Comparison of ENCODE assay signal across 10 cellular contexts in the genomic region with DNA sequence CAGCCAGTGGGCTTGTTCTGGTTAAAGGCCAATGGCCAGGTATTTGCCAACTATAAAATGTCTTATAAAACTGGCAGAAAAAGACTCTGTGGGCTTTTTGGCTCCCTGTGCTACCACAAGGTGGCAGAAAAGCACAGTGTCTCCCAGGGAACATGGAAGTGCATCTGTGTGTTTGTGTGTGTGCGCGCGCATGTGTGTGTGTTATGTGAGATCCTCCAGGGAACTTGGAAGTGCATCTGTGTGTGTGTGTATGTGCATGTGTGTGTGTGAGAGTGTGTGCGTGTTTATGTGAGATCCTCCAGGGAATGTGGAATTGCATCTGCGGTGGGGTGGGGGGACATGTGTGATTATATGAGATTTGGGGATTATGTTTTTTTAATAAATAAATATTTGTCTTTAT. TPM values are rescaled to one million over a fixed set of nuclear protein-coding genes. Genes with fewer than 3 reads are reported as not detected.
DNase-seq lines count a peak whose midpoint lies in the region; ATAC-seq, FAIRE-seq and TF ChIP-seq lines count a peak whose summit lies in the region.
"Had no signal": no experiment of that assay in that cellular context is flagged by ENCODE, and none has a peak within 500 bp of the region (broad histone marks: within the 10 kb centered on the region; RNA-seq: fewer than 3 reads in every experiment).

No MANE protein-coding gene starts in this region.

- TF ChIP-seq POLR2A in NB4 (IDR thresholded peaks at IDR 0.05; ENCODE audit: extremely low read depth, insufficient read length) (no peak), endothelial cell of umbilical vein (IDR thresholded peaks at IDR 0.05; ENCODE audit: low read depth, low read length) (no peak)

- dilution Hi-C loops in endothelial cell of umbilical vein (cut with MboI; ENCODE audit: extremely low pct_ligation_motif_present, low sequenced_read_pairs), result no loop called here

- FAIRE-seq in endothelial cell of umbilical vein (lab: Jason Lieb, UNC), result peak; percentile 73

- H4K20me1 ChIP-seq in endothelial cell of umbilical vein (replicated peaks; ENCODE audit: control insufficient read depth, extremely low read depth, insufficient read depth, low read length), result no peaks in the 10 kb centered on the region

- H3K36me3 Mint-ChIP-seq in nephron progenitor cell (ENCODE audit: low read depth), result no peaks in the 10 kb centered on the region
- H3K36me3 Mint-ChIP-seq: CD8-positive, alpha-beta T cell had no signal

- H3K9ac ChIP-seq in endothelial cell of umbilical vein (replicated peaks; ENCODE audit: extremely low read depth, insufficient read depth, low read length), result no peak overlapping the region

- H3K9me1 ChIP-seq in endothelial cell of umbilical vein (replicated peaks; ENCODE audit: control insufficient read depth, extremely low read depth, insufficient read depth, low read length), result no peaks in the 10 kb centered on the region

- no peaks in the 10 kb centered on the region for H3K36me3 ChIP-seq in endothelial cell of umbilical vein (ENCODE audit: control insufficient read depth in 2 of 2, extremely low read depth in 1 of 2, insufficient read depth in 2 of 2, low read length in 2 of 2)

- no peaks in the 10 kb centered on the region for H3K4me1 Mint-ChIP-seq in nephron progenitor cell
- H3K4me1 Mint-ChIP-seq: central memory CD8-positive, alpha-beta T cell had no signal

- peaks cover 13% of the 10 kb centered on the region for H3K9me3 Mint-ChIP-seq in nephron progenitor cell
- H3K9me3 Mint-ChIP-seq: CD8-positive, alpha-beta T cell; central memory CD8-positive, alpha-beta T cell had no signal

- BruUV-seq in endothelial cell of umbilical vein (replicated peaks; lab: Mats Ljungman, UMichigan), result no TSS peak

- intact Hi-C loops in endothelial cell of umbilical vein (cut with micrococcal nuclease), result loop anchor here (1.0 to 5.0 kb wide), 2 partner anchors 211 to 469 kb away; a partner anchor contains a TSS

- no peak overlapping the region for H2AFZ ChIP-seq in endothelial cell of umbilical vein (ENCODE audit: low read depth, low read length)

- no peak for ATAC-seq in HG02885 (IDR thresholded peaks at IDR 0.05; ENCODE audit: poor library complexity, unreplicated experiment)
- ATAC-seq: CD8-positive, alpha-beta T cell had no signal

- no peaks in the 10 kb centered on the region for H3K79me2 ChIP-seq in endothelial cell of umbilical vein (ENCODE audit: control insufficient read depth, insufficient read depth, low read length)

- H3K9me3 ChIP-seq in endothelial cell of umbilical vein (replicated peaks; ENCODE audit: control insufficient read depth, insufficient read depth, low read length), result no peaks in the 10 kb centered on the region

- CTCF ChIA-PET in endothelial cell of umbilical vein (lab: Charles Lee), result interaction anchor here (1.5 to 2.2 kb wide), 2 partner anchors 165 to 469 kb away, joined by 7 to 10 read pairs; no protein-coding TSS in a partner anchor

- DNase-seq in NCI-H345 (lab: John Stamatoyannopoulos, UW), result peak; percentile 2
- no peak for DNase-seq in NCI-H345 treated with DMSO at 0.1 percent for 48 hours (lab: John Stamatoyannopoulos, UW; ENCODE audit: unreplicated experiment)
- peak; percentile 62 for DNase-seq in NB4 (ENCODE audit: low read depth)
- peak; percentile 65 for DNase-seq in UCSD-AML1 (lab: John Stamatoyannopoulos, UW; ENCODE audit: unreplicated experiment)
- peak; percentile 66 for DNase-seq in endothelial cell of umbilical vein (ENCODE audit: low read depth, low spot score)
- peak; percentile 55 for DNase-seq in nephron progenitor cell
- no peak for DNase-seq in NCI-H187 treated with DMSO at 0.1 percent for 48 hours (lab: John Stamatoyannopoulos, UW)

- H3K4me1 ChIP-seq in endothelial cell of umbilical vein (ENCODE audit: control insufficient read depth, extremely low read depth, insufficient read depth, low read length), result no peaks in the 10 kb centered on the region

- TF ChIP-seq CTCF in NB4 (IDR thresholded peaks at IDR 0.05; ENCODE audit: low read depth, low read length), result peak; percentile 60
- TF ChIP-seq CTCF in endothelial cell of umbilical vein (IDR thresholded peaks at IDR 0.05; ENCODE audit: extremely low read depth in 1 of 2, insufficient read depth in 1 of 2, low read depth in 1 of 2, low read length in 2 of 2), result peak; percentile 54 to 68
- TF ChIP-seq CTCF in nephron progenitor cell (IDR thresholded peaks at IDR 0.05), result peak; percentile 50

- H3K27ac Mint-ChIP-seq in nephron progenitor cell, result no peak overlapping the region
- H3K27ac Mint-ChIP-seq: CD8-positive, alpha-beta T cell had no signal

- H3K4me3 ChIP-seq in NB4 (ENCODE audit: low read depth, low read length) (no peak overlapping the region), endothelial cell of umbilical vein (replicated peaks in 1 of 3; ENCODE audit: insufficient read depth in 1 of 3, low read depth in 1 of 3, low read length in 3 of 3) (no peak overlapping the region)

- POLR2A ChIA-PET in endothelial cell of umbilical vein (lab: Charles Lee), result no interaction called here

- peaks cover 20% of the 10 kb centered on the region for H3K27me3 Mint-ChIP-seq in nephron progenitor cell (ENCODE audit: low read depth, poor library complexity)

- no peak overlapping the region for H3K4me3 Mint-ChIP-seq in nephron progenitor cell
- H3K4me3 Mint-ChIP-seq: CD8-positive, alpha-beta T cell; central memory CD8-positive, alpha-beta T cell had no signal

- H3K27me3 ChIP-seq in endothelial cell of umbilical vein (ENCODE audit: control insufficient read depth in 2 of 2, insufficient read depth in 2 of 2, low read length in 2 of 2), result peaks cover 0 to 2% of the 10 kb centered on the region in 2 experiments

- H3K4me2 ChIP-seq in endothelial cell of umbilical vein (ENCODE audit: insufficient read depth, low read length), result no peak overlapping the region

- no peak overlapping the region for H3K27ac ChIP-seq in endothelial cell of umbilical vein (ENCODE audit: insufficient read depth, low read depth, low read length)

TF ChIP-seq in endothelial cell of umbilical vein, 7 proteins besides CTCF, POLR2A, EP300 and RAD21:
- no peak for TF ChIP-seq MYC (IDR thresholded peaks at IDR 0.05; ENCODE audit: low read depth, low read length)
- no peak for TF ChIP-seq EZH2 (IDR thresholded peaks at IDR 0.05; ENCODE audit: borderline replicate concordance, low read depth, low read length, severe bottlenecking)
- TF ChIP-seq POLR2AphosphoS5 (IDR thresholded peaks at IDR 0.05; ENCODE audit: insufficient read depth, low read depth, low read length), result no peak
- no peak for TF ChIP-seq FOS (IDR thresholded peaks at IDR 0.05; ENCODE audit: borderline replicate concordance, insufficient read depth, low read length)
- no peak for TF ChIP-seq GATA2 (IDR thresholded peaks at IDR 0.05; ENCODE audit: insufficient read depth, insufficient read length, low read depth, low read length)
- TF ChIP-seq, protein P1, sequence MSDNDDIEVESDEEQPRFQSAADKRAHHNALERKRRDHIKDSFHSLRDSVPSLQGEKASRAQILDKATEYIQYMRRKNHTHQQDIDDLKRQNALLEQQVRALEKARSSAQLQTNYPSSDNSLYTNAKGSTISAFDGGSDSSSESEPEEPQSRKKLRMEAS (IDR thresholded peaks at IDR 0.05; ENCODE audit: insufficient read depth, insufficient read length), result no peak
- no peak for TF ChIP-seq JUN (IDR thresholded peaks at IDR 0.05; ENCODE audit: borderline replicate concordance, insufficient read depth, insufficient read length, low read depth)
TF ChIP-seq in endothelial cell of umbilical vein: peak in this region for 0.

RNA-seq across cellular contexts. Expression of a gene that starts 30.2 kb away (rescaled TPM):
- total RNA-seq in endothelial cell of umbilical vein, result 53.6 and 58.8 TPM in 2 replicates
- polyA plus RNA-seq in endothelial cell of umbilical vein, result 59.1 and 63.0 TPM in 2 replicates
- polyA plus RNA-seq in endothelial cell of umbilical vein (2011; cell fraction: cytosol; rRNA removed), result 44.1 and 49.7 TPM in 2 replicates
- 46.8 and 56.6 TPM in 2 replicates for polyA plus RNA-seq in endothelial cell of umbilical vein (2011; cell fraction: nucleus; rRNA removed)
- polyA plus RNA-seq in endothelial cell of umbilical vein (2012), result 47.4 and 57.6 TPM in 2 replicates
- polyA minus RNA-seq in endothelial cell of umbilical vein, result 37.2 and 48.9 TPM in 2 replicates
- 9.2 TPM for polyA minus RNA-seq in endothelial cell of umbilical vein (2011; cell fraction: cytosol; rRNA and poly(A)+ RNA removed)
- 43.8 and 62.8 TPM in 2 replicates for polyA minus RNA-seq in endothelial cell of umbilical vein (2011; cell fraction: nucleus; rRNA and poly(A)+ RNA removed)

Comparison
In these comparisons a context has a peak if more than half of its experiments do, and no peak if none do; other contexts are left out.
1. DNase-seq: peak in NCI-H345 (single experiment), NB4 (single experiment), UCSD-AML1 (single experiment), endothelial cell of umbilical vein (single experiment) and nephron progenitor cell (single experiment); none in NCI-H345 treated with DMSO at 0.1 percent for 48 hours (single experiment) and NCI-H187 treated with DMSO at 0.1 percent for 48 hours (single experiment).
2. Peak in every context shown above with its lines, with median percentiles within 50 percentile points of each other: CTCF ChIP-seq.